ENCODE assay signal across 8 cellular contexts in genomic region chr3:20056727-20057611, GRCh38. TPM values are rescaled to one million over a fixed set of nuclear protein-coding genes. Genes with fewer than 3 reads are reported as not detected.
DNase-seq lines count a peak whose midpoint lies in the region; ATAC-seq and TF ChIP-seq lines count a peak whose summit lies in the region.

No MANE protein-coding gene starts in this region.

- H3K4me3 Mint-ChIP-seq in endothelial cell (ENCODE audit: unreplicated experiment), result no peak overlapping the region

- H3K27me3 Mint-ChIP-seq in endothelial cell (ENCODE audit: unreplicated experiment), result peaks cover 5% of the 10 kb centered on the region

- H3K36me3 ChIP-seq in MG63 (no peaks in the 10 kb centered on the region), esophagus muscularis mucosa (no peaks in the 10 kb centered on the region)

- WGBS in esophagus muscularis mucosa, result 21% methylated on average over 5 of the region's 5 CpGs

- no peaks in the 10 kb centered on the region for H3K9me3 Mint-ChIP-seq in endothelial cell (ENCODE audit: unreplicated experiment)

- H3K27me3 ChIP-seq in MG63, result no peaks in the 10 kb centered on the region
- no peaks in the 10 kb centered on the region for H3K27me3 ChIP-seq in esophagus muscularis mucosa

- H3K4me1 Mint-ChIP-seq in endothelial cell (ENCODE audit: unreplicated experiment), result no peaks in the 10 kb centered on the region

- TF ChIP-seq EP300 in esophagus muscularis mucosa (IDR thresholded peaks at IDR 0.05), result no peak

- H3K4me3 ChIP-seq in MG63, result no peak overlapping the region
- H3K4me3 ChIP-seq in esophagus muscularis mucosa, result no peak overlapping the region

- intact Hi-C loops in esophagus muscularis mucosa (cut with DNase I) (no loop called here), sciatic nerve (cut with DNase I) (no loop called here)

- H3K27ac Mint-ChIP-seq in endothelial cell (ENCODE audit: unreplicated experiment), result no peak overlapping the region

- peaks cover 56 to 64% (median 61%) of the 10 kb centered on the region in 4 donors for H3K4me1 ChIP-seq in esophagus muscularis mucosa

- ATAC-seq in GM19395 (IDR thresholded peaks at IDR 0.05; ENCODE audit: unreplicated experiment), result peak; percentile 34
- ATAC-seq in sciatic nerve, result peak; percentile 52

- peak; percentile 56 for DNase-seq in MG63
- DNase-seq in esophagus muscularis mucosa (ENCODE audit: extremely low spot score), result no peak
- no peak for DNase-seq in sciatic nerve (ENCODE audit: low spot score)
- no peak for DNase-seq in amniotic stem cell (lab: John Stamatoyannopoulos, UW)
- no peak for DNase-seq in endothelial cell (ENCODE audit: low spot score)
- DNase-seq in medulla oblongata (ENCODE audit: extremely low spot score), result no peak

- H3K27ac ChIP-seq in 22Rv1 (peak overlapping the region; percentile 36; the same call in 1 of the 2 replicates), esophagus muscularis mucosa (replicated peaks in 1 of 4) (peak overlapping the region; percentile 57 to 72 (median 66))

- no peak for TF ChIP-seq POLR2A in esophagus muscularis mucosa (IDR thresholded peaks at IDR 0.05; ENCODE audit: low read depth)

- H3K9me3 ChIP-seq in MG63 (no peaks in the 10 kb centered on the region), esophagus muscularis mucosa (no peaks in the 10 kb centered on the region)

- TF ChIP-seq CTCF in 22Rv1 (IDR thresholded peaks at IDR 0.05) (no peak), esophagus muscularis mucosa (IDR thresholded peaks at IDR 0.05) (no peak), endothelial cell (IDR thresholded peaks at IDR 0.05; ENCODE audit: unreplicated experiment) (no peak)

- peaks cover 3% of the 10 kb centered on the region for H3K36me3 Mint-ChIP-seq in endothelial cell (ENCODE audit: low read depth, unreplicated experiment)

RNA-seq across cellular contexts. Expression of gene KAT2B, which starts 16.7 kb away (rescaled TPM):
- total RNA-seq in MG63 (2014; rRNA removed; shearing (Covaris generic); ENCODE audit: low replicate concordance), result 5.6 and 10.8 TPM in 2 replicates
- total RNA-seq in esophagus muscularis mucosa, result 10 to 100 TPM; 37.8 to 58.5 (median 49.5) TPM
- total RNA-seq in sciatic nerve, result 69.9 TPM
- total RNA-seq in endothelial cell (ENCODE audit: unreplicated experiment), result 15.9 TPM

RNA-seq across cellular contexts. Expression of gene PP2D1, which starts 44.9 kb away (rescaled TPM):
- not detected in 2 replicates for total RNA-seq in MG63 (2014; rRNA removed; shearing (Covaris generic); ENCODE audit: low replicate concordance)
- not detected for total RNA-seq in esophagus muscularis mucosa
- total RNA-seq in sciatic nerve, result not detected
- total RNA-seq in endothelial cell (ENCODE audit: unreplicated experiment), result not detected
